Comparison of ENCODE assay signal across 27 cellular contexts in genomic region chr19:6343462-6343861, GRCh38. TPM values are rescaled to one million over a fixed set of nuclear protein-coding genes. Genes with fewer than 3 reads are reported as not detected.
DNase-seq lines count a peak whose midpoint lies in the region; ATAC-seq and TF ChIP-seq lines count a peak whose summit lies in the region.
"Had no signal": no experiment of that assay in that cellular context is flagged by ENCODE, and none has a peak within 500 bp of the region (broad histone marks: within the 10 kb centered on the region; RNA-seq: fewer than 3 reads in every experiment).

No MANE protein-coding gene starts in this region.

- H3K9me3 Mint-ChIP-seq in activated CD8-positive, alpha-beta T cell treated with anti-CD3 and anti-CD28 coated beads for 36 hours, result peaks cover 4% of the 10 kb centered on the region
- H3K9me3 Mint-ChIP-seq in activated CD8-positive, alpha-beta T cell treated with anti-CD3 and anti-CD28 coated beads, Interleukin-2, amount 10 ng/mL, durations not matched to agents 7 days and 5 days (ENCODE audit: insufficient read depth), result no peaks in the 10 kb centered on the region
- peaks cover 6% of the 10 kb centered on the region for H3K9me3 Mint-ChIP-seq in neural progenitor cell
- H3K9me3 Mint-ChIP-seq: activated B cell treated with CpG ODN at 0.5 μM for 24 hours; effector memory CD8-positive, alpha-beta T cell; IgD-negative memory B cell; neural crest cell; T-helper 2 cell treated with Interferon-gamma antibody and Interleukin-4, amounts not matched to agents 5 μg/mL and 100 μg/mL, for 36 hours had no signal

- H3K27ac ChIP-seq in IMR-90 (ENCODE audit: insufficient read depth, low read length) (no peak overlapping the region), neural progenitor cell (no peak overlapping the region)
- H3K27ac ChIP-seq: right atrium auricular region, transverse colon had no signal

- H4K8ac ChIP-seq in IMR-90 (ENCODE audit: low read depth in 2 of 2, low read length in 2 of 2), result no peak overlapping the region

- TF ChIP-seq CTCF in activated CD8-positive, alpha-beta T cell treated with anti-CD3 and anti-CD28 coated beads for 36 hours (IDR thresholded peaks at IDR 0.05), result no peak
- no peak for TF ChIP-seq CTCF in IMR-90 (conservative IDR thresholded peaks at IDR 0.05; ENCODE audit: low read depth, low read length)
- no peak for TF ChIP-seq CTCF in neural progenitor cell (IDR thresholded peaks at IDR 0.05)

- 83% methylated on average over 1 of the region's 1 CpG; no CpG with 5 or more reads in 1 of the 2 experiments for WGBS in IMR-90 (ENCODE audit: extremely low coverage in 2 of 2, insufficient read length in 1 of 2), 2 experiments

- H3K27me3 ChIP-seq in IMR-90 (ENCODE audit: control insufficient read depth, insufficient read depth, low read length) (peaks cover 4% of the 10 kb centered on the region; the same call in 1 of the 2 replicates), neural progenitor cell (peaks cover under 1% of the 10 kb centered on the region)
- H3K27me3 ChIP-seq: right atrium auricular region, transverse colon had no signal

- BruUV-seq in IMR-90 (replicated peaks; lab: Mats Ljungman, UMichigan), result no TSS peak

- intact Hi-C loops in activated CD8-positive, alpha-beta T cell treated with anti-CD3 and anti-CD28 coated beads for 36 hours (cut with micrococcal nuclease), result no loop called here
- intact Hi-C loops in IMR-90 (cut with micrococcal nuclease), result no loop called here

- peak overlapping the region; percentile 14 for H2AFZ ChIP-seq in IMR-90 (replicated peaks; ENCODE audit: low read length, poor library complexity)
- no peak overlapping the region for H2AFZ ChIP-seq in neural progenitor cell (replicated peaks)

- H3K36me3 Mint-ChIP-seq in activated CD8-positive, alpha-beta T cell treated with anti-CD3 and anti-CD28 coated beads for 36 hours (ENCODE audit: low read depth), result peaks cover 7% of the 10 kb centered on the region
- H3K36me3 Mint-ChIP-seq in activated CD8-positive, alpha-beta T cell treated with anti-CD3 and anti-CD28 coated beads, Interleukin-2, amount 10 ng/mL, durations not matched to agents 7 days and 5 days (ENCODE audit: low read depth), result peaks cover 11% of the 10 kb centered on the region
- no peaks in the 10 kb centered on the region for H3K36me3 Mint-ChIP-seq in neural progenitor cell
- H3K36me3 Mint-ChIP-seq: IgD-negative memory B cell had no signal

- CTCF ChIA-PET in activated CD8-positive, alpha-beta T cell treated with anti-CD3 and anti-CD28 coated beads for 36 hours (lab: Charles Lee), result no interaction called here
- CTCF ChIA-PET in activated CD8-positive, alpha-beta T cell treated with anti-CD3 and anti-CD28 coated beads, Interleukin-2, amount 10 ng/mL, durations not matched to agents 7 days and 5 days (lab: Charles Lee), result interaction anchor here (0.8 kb wide), 1 partner anchor 174 kb away, joined by 3 read pairs; no protein-coding TSS in a partner anchor
- CTCF ChIA-PET in IMR-90 (lab: Yijun Ruan, JAX), result no interaction called here

- TF ChIP-seq RAD21 in IMR-90 (IDR thresholded peaks at IDR 0.05; ENCODE audit: low read length), result no peak

- ATAC-seq in activated CD8-positive, alpha-beta T cell treated with anti-CD3 and anti-CD28 coated beads for 36 hours, result peak; percentile 51
- ATAC-seq in activated CD8-positive, alpha-beta T cell treated with anti-CD3 and anti-CD28 coated beads, Interleukin-2, amount 10 ng/mL, durations not matched to agents 7 days and 5 days, result no peak
- ATAC-seq in IMR-90 (ENCODE audit: low read depth) (no peak), GM19395 (IDR thresholded peaks at IDR 0.05; ENCODE audit: unreplicated experiment) (no peak)
- ATAC-seq: effector memory CD8-positive, alpha-beta T cell had no signal

- no peaks in the 10 kb centered on the region for H3K4me1 ChIP-seq in IMR-90 (ENCODE audit: control insufficient read depth, insufficient read depth, low read length)
- no peaks in the 10 kb centered on the region for H3K4me1 ChIP-seq in neural progenitor cell
- H3K4me1 ChIP-seq: right atrium auricular region, transverse colon had no signal

- no peak overlapping the region for H2BK20ac ChIP-seq in IMR-90 (ENCODE audit: low read depth, low read length)

- H3K4me3 ChIP-seq in IMR-90 (ENCODE audit: insufficient read depth, low read depth, low read length), result no peak overlapping the region
- no peak overlapping the region for H3K4me3 ChIP-seq in neural progenitor cell
- H3K4me3 ChIP-seq: right atrium auricular region, transverse colon had no signal

- H4K5ac ChIP-seq in IMR-90 (ENCODE audit: low read depth, low read length), result no peak overlapping the region

- no peak overlapping the region for H4K91ac ChIP-seq in IMR-90 (ENCODE audit: insufficient read depth, low read depth, low read length)

- no peaks in the 10 kb centered on the region for H3K9me1 ChIP-seq in IMR-90 (ENCODE audit: insufficient read depth, low read length)

- no peak for TF ChIP-seq POLR2A in IMR-90 (IDR thresholded peaks at IDR 0.05; ENCODE audit: low read depth, low read length)

- H2AK5ac ChIP-seq in IMR-90 (ENCODE audit: low read depth, low read length), result no peak overlapping the region

- H3K9ac ChIP-seq in IMR-90 (ENCODE audit: low read depth, low read length), result no peak overlapping the region
- no peak overlapping the region for H3K9ac ChIP-seq in neural progenitor cell

- no peak overlapping the region for H3K18ac ChIP-seq in IMR-90 (ENCODE audit: low read depth, low read length)

- dilution Hi-C loops in IMR-90 (cut with HindIII; ENCODE audit: low sequenced_read_pairs, unreplicated experiment), result no loop called here

- in situ Hi-C loops in IMR-90 (cut with MboI; ENCODE audit: low sequenced_read_pairs), result no loop called here

- H3F3A ChIP-seq in neural progenitor cell (ENCODE audit: low read depth), result no peaks in the 10 kb centered on the region

- H3K4me3 Mint-ChIP-seq in activated CD8-positive, alpha-beta T cell treated with anti-CD3 and anti-CD28 coated beads for 36 hours, result no peak overlapping the region
- H3K4me3 Mint-ChIP-seq in activated CD8-positive, alpha-beta T cell treated with anti-CD3 and anti-CD28 coated beads, Interleukin-2, amount 10 ng/mL, durations not matched to agents 7 days and 5 days, result no peak overlapping the region
- H3K4me3 Mint-ChIP-seq in neural progenitor cell, result peak overlapping the region; percentile 35
- H3K4me3 Mint-ChIP-seq: activated B cell treated with CpG ODN at 0.5 μM for 24 hours; activated naive CD8-positive, alpha-beta T cell treated with anti-CD3 and anti-CD28 coated beads, Interleukin-2, amount 10 ng/mL, durations not matched to agents 7 days and 5 days; effector memory CD8-positive, alpha-beta T cell; IgD-negative memory B cell; neural crest cell; T-helper 2 cell treated with Interferon-gamma antibody and Interleukin-4, amounts not matched to agents 5 μg/mL and 100 μg/mL, for 36 hours had no signal

- no peak for DNase-seq in activated CD8-positive, alpha-beta T cell treated with anti-CD3 and anti-CD28 coated beads for 36 hours
- no peak for DNase-seq in activated CD8-positive, alpha-beta T cell treated with anti-CD3 and anti-CD28 coated beads, Interleukin-2, amount 10 ng/mL, durations not matched to agents 7 days and 5 days
- DNase-seq in IMR-90 (no peak), OCI-M1 (lab: John Stamatoyannopoulos, UW) (peak; percentile 25), neural progenitor cell (ENCODE audit: low spot score) (no peak), iPS-NIHi11 (ENCODE audit: low spot score) (no peak)
- DNase-seq in stimulated activated CD4-positive, alpha-beta T cell treated with anti-CD3 and anti-CD28 coated beads, Interleukin-4, amount 100 ng/mL, for 24 hours, result no peak
- DNase-seq: activated B cell treated with CpG ODN at 0.5 μM for 24 hours; activated CD4-positive, alpha-beta T cell treated with anti-CD3 and anti-CD28 coated beads, Interleukin-2, amount 50 U/mL, for 48 hours; activated CD8-positive, alpha-beta memory T cell treated with anti-CD3 and anti-CD28 coated beads, Interleukin-2, amount 50 U/mL, for 48 hours; activated naive CD8-positive, alpha-beta T cell treated with anti-CD3 and anti-CD28 coated beads, Interleukin-2, amount 10 ng/mL, durations not matched to agents 7 days and 5 days; cortex of kidney; effector memory CD8-positive, alpha-beta T cell; erythroblast; NCI-H1048; NCI-H1694; NCI-H446 treated with DMSO at 0.1 percent for 48 hours; stimulated activated CD4-positive, alpha-beta T cell treated with anti-CD3 and anti-CD28 coated beads, Interleukin-2, amount 100 ng/mL, for 24 hours; transverse colon had no signal

- H3K23ac ChIP-seq in IMR-90 (ENCODE audit: low read depth, low read length), result no peak overlapping the region

- peaks cover 10% of the 10 kb centered on the region for H3K4me1 Mint-ChIP-seq in activated CD8-positive, alpha-beta T cell treated with anti-CD3 and anti-CD28 coated beads for 36 hours (ENCODE audit: low read depth)
- peaks cover 5% of the 10 kb centered on the region for H3K4me1 Mint-ChIP-seq in activated CD8-positive, alpha-beta T cell treated with anti-CD3 and anti-CD28 coated beads, Interleukin-2, amount 10 ng/mL, durations not matched to agents 7 days and 5 days (ENCODE audit: low read depth)
- no peaks in the 10 kb centered on the region for H3K4me1 Mint-ChIP-seq in neural progenitor cell
- H3K4me1 Mint-ChIP-seq: neural crest cell had no signal

- H3K56ac ChIP-seq in IMR-90 (ENCODE audit: extremely low read depth, insufficient read depth, low read length), result no peak overlapping the region

- H3K9me3 ChIP-seq in IMR-90 (ENCODE audit: control insufficient read depth, insufficient read depth, low read length) (no peaks in the 10 kb centered on the region), neural progenitor cell (ENCODE audit: low read depth) (no peaks in the 10 kb centered on the region)
- H3K9me3 ChIP-seq: right atrium auricular region, transverse colon had no signal

- H2BK15ac ChIP-seq in IMR-90 (ENCODE audit: low read depth, low read length), result no peak overlapping the region

- H2BK5ac ChIP-seq in IMR-90 (ENCODE audit: low read depth, low read length, poor library complexity, severe bottlenecking), result no peak overlapping the region

- H3K27ac Mint-ChIP-seq in activated CD8-positive, alpha-beta T cell treated with anti-CD3 and anti-CD28 coated beads for 36 hours, result no peak overlapping the region
- no peak overlapping the region for H3K27ac Mint-ChIP-seq in activated CD8-positive, alpha-beta T cell treated with anti-CD3 and anti-CD28 coated beads, Interleukin-2, amount 10 ng/mL, durations not matched to agents 7 days and 5 days
- no peak overlapping the region for H3K27ac Mint-ChIP-seq in neural progenitor cell
- H3K27ac Mint-ChIP-seq: activated B cell treated with CpG ODN at 0.5 μM for 24 hours; activated naive CD8-positive, alpha-beta T cell treated with anti-CD3 and anti-CD28 coated beads, Interleukin-2, amount 10 ng/mL, durations not matched to agents 7 days and 5 days; effector memory CD8-positive, alpha-beta T cell; IgD-negative memory B cell; T-helper 2 cell treated with Interferon-gamma antibody and Interleukin-4, amounts not matched to agents 5 μg/mL and 100 μg/mL, for 36 hours had no signal

- no peak overlapping the region for H2BK120ac ChIP-seq in IMR-90 (ENCODE audit: low read depth, low read length)

- H4K20me1 ChIP-seq in IMR-90 (ENCODE audit: insufficient read depth, low read length) (no peaks in the 10 kb centered on the region), neural progenitor cell (ENCODE audit: low read depth) (no peaks in the 10 kb centered on the region)

- no peak overlapping the region for H3K4ac ChIP-seq in IMR-90 (ENCODE audit: low read depth, low read length)

- no peaks in the 10 kb centered on the region for H3K79me2 ChIP-seq in neural progenitor cell (ENCODE audit: low read depth)

- H3K79me1 ChIP-seq in IMR-90 (ENCODE audit: low read depth in 1 of 2, low read length in 2 of 2), result no peaks in the 10 kb centered on the region

- H2AK9ac ChIP-seq in IMR-90 (replicated peaks; ENCODE audit: low read depth, low read length, poor library complexity), result no peak overlapping the region

- POLR2A ChIA-PET in activated CD8-positive, alpha-beta T cell treated with anti-CD3 and anti-CD28 coated beads for 36 hours (lab: Charles Lee), result no interaction called here
- POLR2A ChIA-PET in activated CD8-positive, alpha-beta T cell treated with anti-CD3 and anti-CD28 coated beads, Interleukin-2, amount 10 ng/mL, durations not matched to agents 7 days and 5 days (lab: Charles Lee), result no interaction called here
- POLR2A ChIA-PET in IMR-90 (lab: Charles Lee; ENCODE audit: unreplicated experiment), result no interaction called here

- H3K36me3 ChIP-seq in IMR-90 (ENCODE audit: control insufficient read depth, insufficient read depth, low read length) (no peaks in the 10 kb centered on the region), neural progenitor cell (no peaks in the 10 kb centered on the region)
- H3K36me3 ChIP-seq: right atrium auricular region, transverse colon had no signal

- H3K27me3 Mint-ChIP-seq in activated CD8-positive, alpha-beta T cell treated with anti-CD3 and anti-CD28 coated beads for 36 hours, result no peaks in the 10 kb centered on the region
- H3K27me3 Mint-ChIP-seq in activated CD8-positive, alpha-beta T cell treated with anti-CD3 and anti-CD28 coated beads, Interleukin-2, amount 10 ng/mL, durations not matched to agents 7 days and 5 days (ENCODE audit: low read depth), result no peaks in the 10 kb centered on the region
- peaks cover 10% of the 10 kb centered on the region for H3K27me3 Mint-ChIP-seq in neural progenitor cell (ENCODE audit: insufficient read depth, low read depth)
- H3K27me3 Mint-ChIP-seq: activated B cell treated with CpG ODN at 0.5 μM for 24 hours; activated naive CD8-positive, alpha-beta T cell treated with anti-CD3 and anti-CD28 coated beads, Interleukin-2, amount 10 ng/mL, durations not matched to agents 7 days and 5 days; effector memory CD8-positive, alpha-beta T cell; IgD-negative memory B cell had no signal

- H3K14ac ChIP-seq in IMR-90 (replicated peaks; ENCODE audit: low read depth, low read length), result no peak overlapping the region

- H3K4me2 ChIP-seq in IMR-90 (ENCODE audit: low read depth, low read length) (no peak overlapping the region), neural progenitor cell (no peak overlapping the region)

RNA-seq across cellular contexts. Expression of gene ACER1, which starts 10.1 kb away (rescaled TPM):
- total RNA-seq in activated CD8-positive, alpha-beta T cell treated with anti-CD3 and anti-CD28 coated beads for 36 hours, result not detected
- under 1 TPM; 0.26 to 0.29 TPM for total RNA-seq in activated CD8-positive, alpha-beta T cell treated with anti-CD3 and anti-CD28 coated beads, Interleukin-2, amount 10 ng/mL, durations not matched to agents 7 days and 5 days
- total RNA-seq in IMR-90 (2012; rRNA removed) (not detected in 2 replicates), neural progenitor cell (ENCODE audit: low replicate concordance) (not detected in 2 replicates)
- 0.11 TPM in 1 of 2 replicates, not detected in the other for polyA plus RNA-seq in IMR-90 (2012; rRNA removed)
- 0.04 TPM in 1 of 2 replicates, not detected in the other for polyA plus RNA-seq in IMR-90 (2012; cell fraction: cytosol; rRNA removed)
- polyA plus RNA-seq in IMR-90 (2012; cell fraction: nucleus; rRNA removed; ENCODE audit: low replicate concordance), result 0.08 TPM in 1 of 2 replicates, not detected in the other
- total RNA-seq: activated B cell treated with CpG ODN at 0.5 μM for 24 hours, astrocyte, cardiac septum, fibroblast of villous mesenchyme, neural crest cell had no signal
- polyA plus RNA-seq: IgD-negative memory B cell had no signal

RNA-seq across cellular contexts. Expression of gene CLPP, which starts 17.9 kb away (rescaled TPM):
- 100 to 1,000 TPM; 169 to 175 TPM for total RNA-seq in activated CD8-positive, alpha-beta T cell treated with anti-CD3 and anti-CD28 coated beads for 36 hours
- total RNA-seq in activated CD8-positive, alpha-beta T cell treated with anti-CD3 and anti-CD28 coated beads, Interleukin-2, amount 10 ng/mL, durations not matched to agents 7 days and 5 days, result 100 to 1,000 TPM; 142 to 160 TPM
- total RNA-seq in IMR-90 (2012; rRNA removed), result 42.3 and 48.0 TPM in 2 replicates
- 103 and 130 TPM in 2 replicates for polyA plus RNA-seq in IMR-90 (2012; rRNA removed)
- polyA plus RNA-seq in IMR-90 (2012; cell fraction: cytosol; rRNA removed), result 114 and 248 TPM in 2 replicates
- 61.3 and 140 TPM in 2 replicates for polyA plus RNA-seq in IMR-90 (2012; cell fraction: nucleus; rRNA removed; ENCODE audit: low replicate concordance)
- 28.0 and 73.6 TPM in 2 replicates for total RNA-seq in neural progenitor cell (ENCODE audit: low replicate concordance)

RNA-seq across cellular contexts. Expression of gene ALKBH7, which starts 29.1 kb away (rescaled TPM):
- 10 to 100 TPM; 34.9 to 40.1 TPM for total RNA-seq in activated CD8-positive, alpha-beta T cell treated with anti-CD3 and anti-CD28 coated beads for 36 hours
- 10 to 100 TPM; 46.1 to 48.8 TPM for total RNA-seq in activated CD8-positive, alpha-beta T cell treated with anti-CD3 and anti-CD28 coated beads, Interleukin-2, amount 10 ng/mL, durations not matched to agents 7 days and 5 days
- total RNA-seq in IMR-90 (2012; rRNA removed) (9.3 and 10.3 TPM in 2 replicates), neural progenitor cell (ENCODE audit: low replicate concordance) (19.7 and 94.7 TPM in 2 replicates)
- polyA plus RNA-seq in IMR-90 (2012; rRNA removed), result 22.5 and 33.0 TPM in 2 replicates
- 22.7 and 47.7 TPM in 2 replicates for polyA plus RNA-seq in IMR-90 (2012; cell fraction: cytosol; rRNA removed)
- polyA plus RNA-seq in IMR-90 (2012; cell fraction: nucleus; rRNA removed; ENCODE audit: low replicate concordance), result 17.6 and 30.9 TPM in 2 replicates

RNA-seq across cellular contexts. Expression of gene PSPN, which starts 32.3 kb away (rescaled TPM):
- 1 to 10 TPM; 1.2 to 1.4 TPM for total RNA-seq in activated CD8-positive, alpha-beta T cell treated with anti-CD3 and anti-CD28 coated beads for 36 hours
- 1 to 10 TPM; 2.1 to 2.6 TPM for total RNA-seq in activated CD8-positive, alpha-beta T cell treated with anti-CD3 and anti-CD28 coated beads, Interleukin-2, amount 10 ng/mL, durations not matched to agents 7 days and 5 days
- 0.54 and 0.56 TPM in 2 replicates for total RNA-seq in IMR-90 (2012; rRNA removed)
- polyA plus RNA-seq in IMR-90 (2012; rRNA removed), result 0.34 and 0.37 TPM in 2 replicates
- polyA plus RNA-seq in IMR-90 (2012; cell fraction: cytosol; rRNA removed), result 0.24 and 0.30 TPM in 2 replicates
- polyA plus RNA-seq in IMR-90 (2012; cell fraction: nucleus; rRNA removed; ENCODE audit: low replicate concordance), result 0.46 and 0.65 TPM in 2 replicates
- 0.92 and 2.7 TPM in 2 replicates for total RNA-seq in neural progenitor cell (ENCODE audit: low replicate concordance)

RNA-seq across cellular contexts. Expression of gene GTF2F1, which starts 49.5 kb away (rescaled TPM):
- 10 to 100 TPM; 50.4 to 59.6 TPM for total RNA-seq in activated CD8-positive, alpha-beta T cell treated with anti-CD3 and anti-CD28 coated beads for 36 hours
- total RNA-seq in activated CD8-positive, alpha-beta T cell treated with anti-CD3 and anti-CD28 coated beads, Interleukin-2, amount 10 ng/mL, durations not matched to agents 7 days and 5 days, result 10 to 100 TPM; 71.2 to 71.5 TPM
- 43.7 and 53.0 TPM in 2 replicates for total RNA-seq in IMR-90 (2012; rRNA removed)
- polyA plus RNA-seq in IMR-90 (2012; rRNA removed), result 50.4 and 51.4 TPM in 2 replicates
- 29.9 and 54.5 TPM in 2 replicates for polyA plus RNA-seq in IMR-90 (2012; cell fraction: cytosol; rRNA removed)
- 58.8 and 59.3 TPM in 2 replicates for polyA plus RNA-seq in IMR-90 (2012; cell fraction: nucleus; rRNA removed; ENCODE audit: low replicate concordance)
- 36.9 and 46.9 TPM in 2 replicates for total RNA-seq in neural progenitor cell (ENCODE audit: low replicate concordance)
